ENCODE assay signal across 8 cellular contexts in the genomic region with DNA sequence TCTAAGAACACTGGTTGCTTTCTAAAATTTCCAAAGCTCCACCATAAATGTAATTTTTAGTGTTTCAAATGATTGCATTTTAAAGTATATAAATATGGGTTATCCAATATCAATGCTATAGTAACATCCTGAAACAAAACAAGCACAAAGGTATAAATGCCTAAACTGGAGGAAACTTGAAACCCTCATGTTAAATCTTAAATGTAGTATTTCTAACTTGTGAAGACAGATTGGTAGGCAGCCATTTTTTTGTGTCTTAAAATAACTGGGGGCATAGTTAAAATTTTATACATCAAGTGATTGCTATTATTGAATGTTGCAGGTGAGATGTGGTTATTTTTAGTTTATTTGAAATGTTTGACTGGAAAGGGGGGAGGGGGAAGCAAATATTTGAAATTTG. TPM values are rescaled to one million over a fixed set of nuclear protein-coding genes. Genes with fewer than 3 reads are reported as not detected.
DNase-seq lines count a peak whose midpoint lies in the region; ATAC-seq, FAIRE-seq and TF ChIP-seq lines count a peak whose summit lies in the region.
"Not testable (repeated sequence)": the region's sequence is repeated elsewhere in the genome, so short reads cannot be mapped to it uniquely, and the experiment has no call there.

No MANE protein-coding gene starts in this region.

- not testable (repeated sequence) for ATAC-seq in activated naive CD4-positive, alpha-beta T cell treated with anti-CD3 and anti-CD28 coated beads, Interleukin-2, amount 50 U/mL, for 72 hours

- H3K14ac ChIP-seq in H1 (ENCODE audit: insufficient read length) = not testable (repeated sequence)

- H3K18ac ChIP-seq in H1 (ENCODE audit: extremely low read depth, low read length) = not testable (repeated sequence)

- not testable (repeated sequence) for H3K23ac ChIP-seq in H1 (ENCODE audit: insufficient read length)

- H2BK12ac ChIP-seq in H1 (ENCODE audit: low read depth, low read length) = not testable (repeated sequence)

- CTCF ChIA-PET in BJ (lab: Yijun Ruan, JAX) = interaction anchor here (0.9 to 1.6 kb wide), 4 partner anchors 12 to 210 kb away, joined by 3 to 7 read pairs (median 3); no protein-coding TSS in a partner anchor
- CTCF ChIA-PET in H1 (lab: Charles Lee; ENCODE audit: partially characterized antibody) = interaction anchor here (0.8 to 1.1 kb wide), 2 partner anchors 17 to 29 kb away, joined by 3 to 5 read pairs; no protein-coding TSS in a partner anchor

- H3K9me3 Mint-ChIP-seq in activated naive CD4-positive, alpha-beta T cell treated with anti-CD3 and anti-CD28 coated beads, Interleukin-2, amount 50 U/mL, for 72 hours = not testable (repeated sequence)

- not testable (repeated sequence) for H4K5ac ChIP-seq in H1 (ENCODE audit: insufficient read length, low read depth, low read length)

- H3K79me2 ChIP-seq in H1 (ENCODE audit: control insufficient read depth in 1 of 2, insufficient read depth in 2 of 2, low read length in 2 of 2) (peaks cover 8 to 49% of the 10 kb centered on the region in 2 experiments), keratinocyte (ENCODE audit: control insufficient read depth, insufficient read depth, low read length) (peaks cover 64% of the 10 kb centered on the region)

- not testable (repeated sequence) for H3K9me3 ChIP-seq in SK-N-MC (ENCODE audit: low read depth, low read length); H1 (ENCODE audit: insufficient read depth in 2 of 2, low read depth in 1 of 2, low read length in 1 of 2); keratinocyte (ENCODE audit: control insufficient read depth, low read depth, low read length); neuron (ENCODE audit: low read length); subcutaneous abdominal adipose tissue (ENCODE audit: control insufficient read depth in 5 of 5, low read length in 5 of 5)

- not testable (repeated sequence) for H4K91ac ChIP-seq in H1 (replicated peaks; ENCODE audit: insufficient read length, low read length)

- H3K27ac Mint-ChIP-seq in activated naive CD4-positive, alpha-beta T cell treated with anti-CD3 and anti-CD28 coated beads, Interleukin-2, amount 50 U/mL, for 72 hours = peak overlapping the region; percentile 99 to 100

- TF ChIP-seq POLR2A in H1 (IDR thresholded peaks at IDR 0.05; ENCODE audit: control extremely low read depth in 1 of 2, low read depth in 2 of 2, low read length in 2 of 2) = not testable (repeated sequence)

- not testable (repeated sequence) for FAIRE-seq in H1 (lab: Jason Lieb, UNC); keratinocyte (lab: Jason Lieb, UNC)

- H3K36me3 ChIP-seq in BJ (ENCODE audit: control insufficient read depth, insufficient read depth, low read length) = not testable (repeated sequence)
- H3K36me3 ChIP-seq in SK-N-MC (ENCODE audit: insufficient read depth, low read length) (peaks cover 24% of the 10 kb centered on the region), H1 (ENCODE audit: control insufficient read depth in 2 of 4, insufficient read depth in 4 of 4, low read length in 3 of 4) (peaks cover 0 to 17% (median 0%) of the 10 kb centered on the region in 4 experiments; a peak in 1 of 8 replicates), keratinocyte (ENCODE audit: control insufficient read depth in 2 of 2, extremely low read depth in 1 of 2, insufficient read depth in 2 of 2, low read length in 2 of 2) (peaks cover 3 to 18% of the 10 kb centered on the region in 2 experiments), neuron (ENCODE audit: insufficient read depth, low read length) (peaks cover 20% of the 10 kb centered on the region), subcutaneous abdominal adipose tissue (ENCODE audit: control insufficient read depth in 5 of 5, insufficient read depth in 5 of 5, low read length in 5 of 5) (peaks cover 0 to 10% (median 7%) of the 10 kb centered on the region in 5 donors)

- peak overlapping the region; percentile 98 for H3K9ac ChIP-seq in SK-N-MC (ENCODE audit: insufficient read length)
- H3K9ac ChIP-seq in H1 (replicated peaks in 1 of 4; ENCODE audit: extremely low read depth in 1 of 4, low read depth in 3 of 4, low read length in 3 of 4) = not testable (repeated sequence)
- peak overlapping the region; percentile 91 for H3K9ac ChIP-seq in keratinocyte (ENCODE audit: control insufficient read depth, extremely low read depth, insufficient read depth, low read length)
- H3K9ac ChIP-seq in subcutaneous abdominal adipose tissue (ENCODE audit: low read length in 5 of 5) = peak overlapping the region in 3 of 5 donors; percentile 11 to 100 (median 42)

- not testable (repeated sequence) for H3K4me1 ChIP-seq in H1 (replicated peaks in 1 of 4; ENCODE audit: control insufficient read depth in 3 of 4, insufficient read depth in 4 of 4, low read length in 3 of 4)
- peaks cover 24% of the 10 kb centered on the region for H3K4me1 ChIP-seq in keratinocyte (ENCODE audit: control insufficient read depth, extremely low read depth, insufficient read depth, low read length)
- peaks cover 32% of the 10 kb centered on the region for H3K4me1 ChIP-seq in neuron (ENCODE audit: insufficient read depth, low read length)
- H3K4me1 ChIP-seq in subcutaneous abdominal adipose tissue (ENCODE audit: control insufficient read depth in 5 of 5, insufficient read depth in 5 of 5, low read length in 5 of 5) = peaks cover 8 to 53% (median 48%) of the 10 kb centered on the region in 5 donors

- not testable (repeated sequence) for H3K79me1 ChIP-seq in H1 (ENCODE audit: low read depth, low read length)

- not testable (repeated sequence) for H2BK120ac ChIP-seq in H1 (replicated peaks; ENCODE audit: low read depth, low read length)

- DNase-seq in BJ (ENCODE audit: low read depth); HFF-Myc (ENCODE audit: extremely low read depth, low read depth); SK-N-MC (ENCODE audit: low read depth, low spot score); activated naive CD4-positive, alpha-beta T cell treated with anti-CD3 and anti-CD28 coated beads, Interleukin-2, amount 50 U/mL, for 72 hours (ENCODE audit: low spot score in 2 of 2); H1 (ENCODE audit: low read depth in 1 of 2, low spot score in 2 of 2); keratinocyte (ENCODE audit: low read depth, low spot score): not testable (repeated sequence)

- dilution Hi-C loops in keratinocyte (cut with MboI; ENCODE audit: extremely low pct_ligation_motif_present, low sequenced_read_pairs) = not testable (repeated sequence)

- H2BK15ac ChIP-seq in H1 (ENCODE audit: low read length) = not testable (repeated sequence)

- not testable (repeated sequence) for TF ChIP-seq RAD21 in H1 (IDR thresholded peaks at IDR 0.05 in 1 of 2, conservative IDR thresholded peaks at IDR 0.05 in 1 of 2; ENCODE audit: low read depth in 2 of 2, low read length in 2 of 2)

- not testable (repeated sequence) for H3K27ac ChIP-seq in SK-N-MC; H1 (ENCODE audit: low read depth, low read length)
- H3K27ac ChIP-seq in keratinocyte (ENCODE audit: control insufficient read depth, insufficient read depth, low read length) (peak overlapping the region; percentile 81), subcutaneous abdominal adipose tissue (ENCODE audit: low read depth, low read length) (peak overlapping the region; percentile 99)

- H3K4me3 ChIP-seq in BJ (ENCODE audit: low read depth, low read length) = peak overlapping the region; percentile 93
- H3K4me3 ChIP-seq in HFF-Myc (replicated peaks; ENCODE audit: low read depth, low read length) = peak overlapping the region; percentile 89
- peak overlapping the region; percentile 96 for H3K4me3 ChIP-seq in SK-N-MC
- peak overlapping the region in 1 of 4 experiments; percentile 85; a peak in 2 of 8 replicates for H3K4me3 ChIP-seq in H1 (ENCODE audit: extremely low read depth in 1 of 4, insufficient read depth in 2 of 4, low read depth in 3 of 4, low read length in 4 of 4)
- H3K4me3 ChIP-seq in keratinocyte (ENCODE audit: control insufficient read depth in 2 of 3, extremely low read depth in 1 of 3, insufficient read depth in 2 of 3, low read depth in 1 of 3, low read length in 3 of 3) = peak overlapping the region; percentile 94 to 97 (median 96)
- peak overlapping the region; percentile 73 for H3K4me3 ChIP-seq in neuron (ENCODE audit: low read length)
- peak overlapping the region; percentile 59 to 99 (median 95) for H3K4me3 ChIP-seq in subcutaneous abdominal adipose tissue (ENCODE audit: low read depth in 1 of 5, low read length in 5 of 5)

- not testable (repeated sequence) for H2AFZ ChIP-seq in H1 (ENCODE audit: low read length); keratinocyte (ENCODE audit: control insufficient read depth, low read length); neuron (ENCODE audit: low read depth, low read length)

- not testable (repeated sequence) for H2BK5ac ChIP-seq in H1 (ENCODE audit: low read depth, low read length)

- H4K8ac ChIP-seq in H1 (ENCODE audit: extremely low read depth, insufficient read depth, low read length) = not testable (repeated sequence)

- H4K20me1 ChIP-seq in H1 (replicated peaks in 1 of 2; ENCODE audit: control insufficient read depth in 1 of 2, insufficient read depth in 2 of 2, low read length in 2 of 2) = peaks cover 8 to 14% of the 10 kb centered on the region in 2 experiments
- not testable (repeated sequence) for H4K20me1 ChIP-seq in keratinocyte (ENCODE audit: control insufficient read depth, extremely low read depth, insufficient read depth, low read length)

- not testable (repeated sequence) for TF ChIP-seq CTCF in BJ (IDR thresholded peaks at IDR 0.05; ENCODE audit: insufficient read depth, low read depth, low read length); HFF-Myc (IDR thresholded peaks at IDR 0.05; ENCODE audit: low read depth, low read length, missing control alignments); H1 (IDR thresholded peaks at IDR 0.05; ENCODE audit: control extremely low read depth in 1 of 3, insufficient read depth in 1 of 3, low read depth in 1 of 3, low read length in 3 of 3); keratinocyte (optimal IDR thresholded peaks at IDR 0.05 in 1 of 3, IDR thresholded peaks at IDR 0.05 in 1 of 3, conservative IDR thresholded peaks at IDR 0.05 in 1 of 3; ENCODE audit: extremely low read depth in 1 of 3, insufficient read depth in 2 of 3, low read length in 3 of 3)

- H3K56ac ChIP-seq in H1 (replicated peaks; ENCODE audit: insufficient read length, low read depth, low read length) = not testable (repeated sequence)

- H3K36me3 Mint-ChIP-seq in activated naive CD4-positive, alpha-beta T cell treated with anti-CD3 and anti-CD28 coated beads, Interleukin-2, amount 50 U/mL, for 72 hours = peaks cover 67 to 71% of the 10 kb centered on the region in 2 donors

- H3K27me3 ChIP-seq in BJ (ENCODE audit: control insufficient read depth, insufficient read depth, low read length); H1 (replicated peaks in 1 of 4; ENCODE audit: control insufficient read depth in 3 of 4, extremely low read depth in 1 of 4, insufficient read depth in 3 of 4, low read length in 3 of 4); keratinocyte (ENCODE audit: control insufficient read depth, extremely low read depth, insufficient read depth, low read length); neuron (ENCODE audit: insufficient read depth, low read length); subcutaneous abdominal adipose tissue (ENCODE audit: control insufficient read depth in 5 of 5, insufficient read depth in 4 of 5, low read length in 5 of 5): not testable (repeated sequence)

- H3K23me2 ChIP-seq in H1 (ENCODE audit: low read depth, low read length) = not testable (repeated sequence)

- H2AK5ac ChIP-seq in H1 (ENCODE audit: low read depth, low read length) = not testable (repeated sequence)

- not testable (repeated sequence) for H2BK20ac ChIP-seq in H1 (ENCODE audit: low read length)

- TF ChIP-seq EP300 in H1 (IDR thresholded peaks at IDR 0.05; ENCODE audit: borderline replicate concordance in 1 of 2, low read depth in 2 of 2, low read length in 2 of 2) = not testable (repeated sequence)

- not testable (repeated sequence) for H3K4ac ChIP-seq in H1 (replicated peaks; ENCODE audit: insufficient read length, low read depth, low read length)

- not testable (repeated sequence) for H3K9me1 ChIP-seq in keratinocyte (ENCODE audit: control insufficient read depth, extremely low read depth, insufficient read depth, low read length)

- POLR2A ChIA-PET in BJ (lab: Charles Lee) = interaction anchor here (0.6 kb wide), 1 partner anchor 8 kb away, joined by 5 read pairs; no protein-coding TSS in a partner anchor
- POLR2A ChIA-PET in H1 (lab: Charles Lee; ENCODE audit: partially characterized antibody) = not testable (repeated sequence)

- H3K4me2 ChIP-seq in H1 (ENCODE audit: insufficient read depth in 1 of 2, low read depth in 2 of 2, low read length in 2 of 2) (peak overlapping the region; percentile 83 to 89; a peak in 2 of 4 replicates), keratinocyte (ENCODE audit: control insufficient read depth, extremely low read depth, insufficient read depth, low read depth, low read length) (peak overlapping the region; percentile 73)

RNA-seq across cellular contexts. Expression of gene ARF6, which starts 3.4 kb away (rescaled TPM):
- polyA plus RNA-seq in BJ (2011; rRNA removed) (21.8 and 22.8 TPM in 2 replicates), H1 (2011; rRNA removed) (17.2 and 20.8 TPM in 2 replicates), keratinocyte (33.1 to 65.0 TPM (median 53.4 TPM) in 3 replicates)
- polyA minus RNA-seq in BJ (2011; rRNA and poly(A)+ RNA removed) = 22.2 and 25.3 TPM in 2 replicates
- 100 to 1,000 TPM; 154 to 156 TPM for total RNA-seq in activated naive CD4-positive, alpha-beta T cell treated with anti-CD3 and anti-CD28 coated beads, Interleukin-2, amount 50 U/mL, for 72 hours
- total RNA-seq in H1 (2021; fragmentation: NEBNext Ultra II Directional; extraction: Animal tissue kit (Norgen Biotek cat#: 25700)) = 56.7 and 56.9 TPM in 2 replicates
- 21.3 TPM for polyA plus RNA-seq in H1 (2011; cell fraction: cytosol; rRNA removed)
- polyA plus RNA-seq in H1 (2011; cell fraction: nucleus; rRNA removed) = 18.2 TPM
- polyA plus RNA-seq in H1 (2012, experiment 1 of 2) = 24.0 to 30.3 TPM (median 25.4 TPM) in 4 replicates
- 13.2 TPM for polyA plus RNA-seq in H1 (2012, experiment 2 of 2)
- polyA plus RNA-seq in H1 (2013, experiment 1 of 2) = 31.5 TPM
- polyA plus RNA-seq in H1 (2013, experiment 2 of 2) = 32.3 TPM
- 17.7 and 21.3 TPM in 2 replicates for polyA minus RNA-seq in H1 (2011; rRNA and poly(A)+ RNA removed)
- 14.9 TPM for polyA minus RNA-seq in H1 (2011; cell fraction: cytosol; rRNA and poly(A)+ RNA removed)
- polyA minus RNA-seq in H1 (2011; cell fraction: nucleus; rRNA and poly(A)+ RNA removed) = 22.1 TPM
- 98.0 TPM for polyA plus RNA-seq in keratinocyte (2011; ENCODE audit: low read depth)
- 42.6 and 47.5 TPM in 2 replicates for polyA plus RNA-seq in keratinocyte (2011; cell fraction: cytosol; rRNA removed)
- polyA plus RNA-seq in keratinocyte (2011; cell fraction: nucleus; rRNA removed) = 32.9 and 33.8 TPM in 2 replicates
- polyA plus RNA-seq in keratinocyte (2012; ENCODE audit: low replicate concordance) = 76.5 and 84.7 TPM in 2 replicates
- 41.0 to 92.7 TPM (median 49.6 TPM) in 3 replicates for polyA minus RNA-seq in keratinocyte
- 44.9 TPM for polyA minus RNA-seq in keratinocyte (2011; cell fraction: cytosol; rRNA and poly(A)+ RNA removed)
- polyA minus RNA-seq in keratinocyte (2011; cell fraction: nucleus; rRNA and poly(A)+ RNA removed) = 16.6 and 25.8 TPM in 2 replicates

RNA-seq across cellular contexts. Expression of gene NEMF, which starts 43.7 kb away (rescaled TPM):
- polyA plus RNA-seq in BJ (2011; rRNA removed) = 12.6 and 28.5 TPM in 2 replicates
- 41.5 and 46.7 TPM in 2 replicates for polyA minus RNA-seq in BJ (2011; rRNA and poly(A)+ RNA removed)
- total RNA-seq in activated naive CD4-positive, alpha-beta T cell treated with anti-CD3 and anti-CD28 coated beads, Interleukin-2, amount 50 U/mL, for 72 hours = 10 to 100 TPM; 71.3 to 79.1 TPM
- 44.5 and 45.5 TPM in 2 replicates for total RNA-seq in H1 (2021; fragmentation: NEBNext Ultra II Directional; extraction: Animal tissue kit (Norgen Biotek cat#: 25700))
- 7.4 and 8.3 TPM in 2 replicates for polyA plus RNA-seq in H1 (2011; rRNA removed)
- polyA plus RNA-seq in H1 (2011; cell fraction: cytosol; rRNA removed) = 15.0 TPM
- 12.6 TPM for polyA plus RNA-seq in H1 (2011; cell fraction: nucleus; rRNA removed)
- 26.4 to 41.3 TPM (median 30.9 TPM) in 4 replicates for polyA plus RNA-seq in H1 (2012, experiment 1 of 2)
- polyA plus RNA-seq in H1 (2012, experiment 2 of 2) = 10.4 TPM
- 55.6 TPM for polyA plus RNA-seq in H1 (2013, experiment 1 of 2)
- polyA plus RNA-seq in H1 (2013, experiment 2 of 2) = 53.5 TPM
- 49.8 and 54.2 TPM in 2 replicates for polyA minus RNA-seq in H1 (2011; rRNA and poly(A)+ RNA removed)
- polyA minus RNA-seq in H1 (2011; cell fraction: cytosol; rRNA and poly(A)+ RNA removed) = 20.5 TPM
- polyA minus RNA-seq in H1 (2011; cell fraction: nucleus; rRNA and poly(A)+ RNA removed) = 94.3 TPM
- polyA plus RNA-seq in keratinocyte = 25.7 to 55.1 TPM (median 35.8 TPM) in 3 replicates
- 138 TPM for polyA plus RNA-seq in keratinocyte (2011; ENCODE audit: low read depth)
- polyA plus RNA-seq in keratinocyte (2011; cell fraction: cytosol; rRNA removed) = 17.6 and 29.0 TPM in 2 replicates
- polyA plus RNA-seq in keratinocyte (2011; cell fraction: nucleus; rRNA removed) = 62.6 and 76.4 TPM in 2 replicates
- polyA plus RNA-seq in keratinocyte (2012; ENCODE audit: low replicate concordance) = 28.4 and 40.4 TPM in 2 replicates
- 12.7 to 89.0 TPM (median 74.1 TPM) in 3 replicates for polyA minus RNA-seq in keratinocyte
- 23.8 TPM for polyA minus RNA-seq in keratinocyte (2011; cell fraction: cytosol; rRNA and poly(A)+ RNA removed)
- 70.6 and 125 TPM in 2 replicates for polyA minus RNA-seq in keratinocyte (2011; cell fraction: nucleus; rRNA and poly(A)+ RNA removed)
